In genomic region chr9:81771606-81772005, GRCh38 we compare ENCODE assay signal across 19 cellular contexts.
DNase-seq lines count a peak whose midpoint lies in the region; ATAC-seq, FAIRE-seq and TF ChIP-seq lines count a peak whose summit lies in the region.
"Had no signal": no experiment of that assay in that cellular context is flagged by ENCODE, and none has a peak within 500 bp of the region (broad histone marks: within the 10 kb centered on the region; RNA-seq: fewer than 3 reads in every experiment).

No MANE protein-coding gene starts in this region.

- H3K36me3 ChIP-seq in esophagus muscularis mucosa, result no peaks in the 10 kb centered on the region

- no peak for TF ChIP-seq POLR2A in esophagus muscularis mucosa (IDR thresholded peaks at IDR 0.05; ENCODE audit: low read depth)

- peak; percentile 93 for ATAC-seq in SK-N-SH treated with all-trans-retinoic acid at 6 μM for 48 hours
- ATAC-seq in HG03457 (IDR thresholded peaks at IDR 0.05; ENCODE audit: unreplicated experiment), result no peak

- H3K4me3 ChIP-seq in esophagus muscularis mucosa, result no peak overlapping the region
- H3K4me3 ChIP-seq: SK-N-MC had no signal

- no peaks in the 10 kb centered on the region for H3K4me1 ChIP-seq in esophagus muscularis mucosa

- H3K27ac ChIP-seq in esophagus muscularis mucosa (replicated peaks in 1 of 4), result no peak overlapping the region
- H3K27ac ChIP-seq: SK-N-MC, VCaP had no signal

- no peaks in the 10 kb centered on the region for H3K36me3 Mint-ChIP-seq in endothelial cell (ENCODE audit: low read depth, unreplicated experiment)
- H3K36me3 Mint-ChIP-seq: IgD-negative memory B cell, memory B cell had no signal

- DNase-seq in AG08395 (ENCODE audit: low spot score) (peak; percentile 28), HTR-8/SVneo (ENCODE audit: insufficient read length, low spot score) (peak; percentile 48), hepatic stellate cell (ENCODE audit: low spot score) (peak; percentile 58), DMS79 (lab: John Stamatoyannopoulos, UW) (no peak), esophagus muscularis mucosa (ENCODE audit: extremely low spot score) (no peak), endothelial cell (ENCODE audit: low spot score) (no peak)
- DNase-seq: ACHN; activated CD8-positive, alpha-beta memory T cell treated with anti-CD3 and anti-CD28 coated beads for 24 hours; activated naive CD4-positive, alpha-beta T cell treated with Interleukin-2 at 50 U/mL for 16 hours; central memory CD4-positive, alpha-beta T cell; NCI-H1694; NCI-H82 had no signal

- H3K27me3 Mint-ChIP-seq in endothelial cell (ENCODE audit: unreplicated experiment), result no peaks in the 10 kb centered on the region
- H3K27me3 Mint-ChIP-seq: IgD-negative memory B cell had no signal

- no peak overlapping the region for H3K4me3 Mint-ChIP-seq in endothelial cell (ENCODE audit: unreplicated experiment)
- H3K4me3 Mint-ChIP-seq: IgD-negative memory B cell, memory B cell had no signal

- no peak for TF ChIP-seq EP300 in esophagus muscularis mucosa (IDR thresholded peaks at IDR 0.05)

- WGBS in esophagus muscularis mucosa, result 70% methylated on average over 4 of the region's 4 CpGs

- H3K9me3 ChIP-seq in esophagus muscularis mucosa, result no peaks in the 10 kb centered on the region

- no peak for FAIRE-seq in HTR-8/SVneo (lab: Jason Lieb, UNC)
- FAIRE-seq: D721Med had no signal

- intact Hi-C loops in esophagus muscularis mucosa (cut with DNase I), result no loop called here

- H3K4me1 Mint-ChIP-seq in endothelial cell (ENCODE audit: unreplicated experiment), result no peaks in the 10 kb centered on the region
- H3K4me1 Mint-ChIP-seq: IgD-negative memory B cell, memory B cell had no signal

- H3K27me3 ChIP-seq in esophagus muscularis mucosa, result no peaks in the 10 kb centered on the region

- H3K27ac Mint-ChIP-seq in endothelial cell (ENCODE audit: unreplicated experiment), result no peak overlapping the region
- H3K27ac Mint-ChIP-seq: IgD-negative memory B cell, memory B cell had no signal

- TF ChIP-seq CTCF in esophagus muscularis mucosa (IDR thresholded peaks at IDR 0.05), result no peak
- no peak for TF ChIP-seq CTCF in endothelial cell (IDR thresholded peaks at IDR 0.05; ENCODE audit: unreplicated experiment)

- no peaks in the 10 kb centered on the region for H3K9me3 Mint-ChIP-seq in endothelial cell (ENCODE audit: unreplicated experiment)

TF ChIP-seq in SK-N-SH treated with all-trans-retinoic acid at 6 μM for 48 hours, 23 proteins besides CTCF, POLR2A, EP300 and RAD21:
- TF ChIP-seq CREB5 (CRISPR knock-in tag; IDR thresholded peaks at IDR 0.05; ENCODE audit: low read depth) (no peak), POU6F1 (CRISPR knock-in tag; IDR thresholded peaks at IDR 0.05; ENCODE audit: borderline replicate concordance, low read depth) (no peak), ZNF8 (CRISPR knock-in tag; IDR thresholded peaks at IDR 0.05) (no peak), ZFP30 (CRISPR knock-in tag; IDR thresholded peaks at IDR 0.05) (no peak), CSDC2 (CRISPR knock-in tag; IDR thresholded peaks at IDR 0.05) (no peak), TOX (CRISPR knock-in tag; IDR thresholded peaks at IDR 0.05; ENCODE audit: borderline replicate concordance) (no peak), BACH2 (CRISPR knock-in tag; IDR thresholded peaks at IDR 0.05; ENCODE audit: borderline replicate concordance) (no peak), OSR1 (CRISPR knock-in tag; IDR thresholded peaks at IDR 0.05) (no peak), TCF4 (CRISPR knock-in tag; IDR thresholded peaks at IDR 0.05; ENCODE audit: borderline replicate concordance) (no peak), SNAI2 (CRISPR knock-in tag; IDR thresholded peaks at IDR 0.05) (no peak), ZNF70 (CRISPR knock-in tag; IDR thresholded peaks at IDR 0.05) (no peak), ZFP3 (CRISPR knock-in tag; IDR thresholded peaks at IDR 0.05) (no peak), PPARA (CRISPR knock-in tag; IDR thresholded peaks at IDR 0.05; ENCODE audit: borderline replicate concordance) (no peak), GLIS3 (CRISPR knock-in tag; IDR thresholded peaks at IDR 0.05) (no peak), RARB (CRISPR knock-in tag; IDR thresholded peaks at IDR 0.05) (no peak), ARNTL (CRISPR knock-in tag; IDR thresholded peaks at IDR 0.05; ENCODE audit: borderline replicate concordance, low read depth) (no peak)
- TF ChIP-seq, protein P1, sequence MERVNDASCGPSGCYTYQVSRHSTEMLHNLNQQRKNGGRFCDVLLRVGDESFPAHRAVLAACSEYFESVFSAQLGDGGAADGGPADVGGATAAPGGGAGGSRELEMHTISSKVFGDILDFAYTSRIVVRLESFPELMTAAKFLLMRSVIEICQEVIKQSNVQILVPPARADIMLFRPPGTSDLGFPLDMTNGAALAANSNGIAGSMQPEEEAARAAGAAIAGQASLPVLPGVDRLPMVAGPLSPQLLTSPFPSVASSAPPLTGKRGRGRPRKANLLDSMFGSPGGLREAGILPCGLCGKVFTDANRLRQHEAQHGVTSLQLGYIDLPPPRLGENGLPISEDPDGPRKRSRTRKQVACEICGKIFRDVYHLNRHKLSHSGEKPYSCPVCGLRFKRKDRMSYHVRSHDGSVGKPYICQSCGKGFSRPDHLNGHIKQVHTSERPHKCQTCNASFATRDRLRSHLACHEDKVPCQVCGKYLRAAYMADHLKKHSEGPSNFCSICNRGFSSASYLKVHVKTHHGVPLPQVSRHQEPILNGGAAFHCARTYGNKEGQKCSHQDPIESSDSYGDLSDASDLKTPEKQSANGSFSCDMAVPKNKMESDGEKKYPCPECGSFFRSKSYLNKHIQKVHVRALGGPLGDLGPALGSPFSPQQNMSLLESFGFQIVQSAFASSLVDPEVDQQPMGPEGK (CRISPR knock-in tag; IDR thresholded peaks at IDR 0.05; ENCODE audit: borderline replicate concordance), result no peak
- TF ChIP-seq, protein P2, sequence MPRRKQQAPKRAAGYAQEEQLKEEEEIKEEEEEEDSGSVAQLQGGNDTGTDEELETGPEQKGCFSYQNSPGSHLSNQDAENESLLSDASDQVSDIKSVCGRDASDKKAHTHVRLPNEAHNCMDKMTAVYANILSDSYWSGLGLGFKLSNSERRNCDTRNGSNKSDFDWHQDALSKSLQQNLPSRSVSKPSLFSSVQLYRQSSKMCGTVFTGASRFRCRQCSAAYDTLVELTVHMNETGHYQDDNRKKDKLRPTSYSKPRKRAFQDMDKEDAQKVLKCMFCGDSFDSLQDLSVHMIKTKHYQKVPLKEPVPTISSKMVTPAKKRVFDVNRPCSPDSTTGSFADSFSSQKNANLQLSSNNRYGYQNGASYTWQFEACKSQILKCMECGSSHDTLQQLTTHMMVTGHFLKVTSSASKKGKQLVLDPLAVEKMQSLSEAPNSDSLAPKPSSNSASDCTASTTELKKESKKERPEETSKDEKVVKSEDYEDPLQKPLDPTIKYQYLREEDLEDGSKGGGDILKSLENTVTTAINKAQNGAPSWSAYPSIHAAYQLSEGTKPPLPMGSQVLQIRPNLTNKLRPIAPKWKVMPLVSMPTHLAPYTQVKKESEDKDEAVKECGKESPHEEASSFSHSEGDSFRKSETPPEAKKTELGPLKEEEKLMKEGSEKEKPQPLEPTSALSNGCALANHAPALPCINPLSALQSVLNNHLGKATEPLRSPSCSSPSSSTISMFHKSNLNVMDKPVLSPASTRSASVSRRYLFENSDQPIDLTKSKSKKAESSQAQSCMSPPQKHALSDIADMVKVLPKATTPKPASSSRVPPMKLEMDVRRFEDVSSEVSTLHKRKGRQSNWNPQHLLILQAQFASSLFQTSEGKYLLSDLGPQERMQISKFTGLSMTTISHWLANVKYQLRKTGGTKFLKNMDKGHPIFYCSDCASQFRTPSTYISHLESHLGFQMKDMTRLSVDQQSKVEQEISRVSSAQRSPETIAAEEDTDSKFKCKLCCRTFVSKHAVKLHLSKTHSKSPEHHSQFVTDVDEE (CRISPR knock-in tag; IDR thresholded peaks at IDR 0.05), result no peak

Comparison
In these comparisons a context has a peak if more than half of its experiments do, and no peak if none do; other contexts are left out.
1. DNase-seq: peak in AG08395 (single experiment), HTR-8/SVneo (single experiment) and hepatic stellate cell (single experiment); none in DMS79 (single experiment), esophagus muscularis mucosa (single experiment) and endothelial cell (single experiment).